Comparison of ENCODE assay signal across 8 cellular contexts in the genomic region with DNA sequence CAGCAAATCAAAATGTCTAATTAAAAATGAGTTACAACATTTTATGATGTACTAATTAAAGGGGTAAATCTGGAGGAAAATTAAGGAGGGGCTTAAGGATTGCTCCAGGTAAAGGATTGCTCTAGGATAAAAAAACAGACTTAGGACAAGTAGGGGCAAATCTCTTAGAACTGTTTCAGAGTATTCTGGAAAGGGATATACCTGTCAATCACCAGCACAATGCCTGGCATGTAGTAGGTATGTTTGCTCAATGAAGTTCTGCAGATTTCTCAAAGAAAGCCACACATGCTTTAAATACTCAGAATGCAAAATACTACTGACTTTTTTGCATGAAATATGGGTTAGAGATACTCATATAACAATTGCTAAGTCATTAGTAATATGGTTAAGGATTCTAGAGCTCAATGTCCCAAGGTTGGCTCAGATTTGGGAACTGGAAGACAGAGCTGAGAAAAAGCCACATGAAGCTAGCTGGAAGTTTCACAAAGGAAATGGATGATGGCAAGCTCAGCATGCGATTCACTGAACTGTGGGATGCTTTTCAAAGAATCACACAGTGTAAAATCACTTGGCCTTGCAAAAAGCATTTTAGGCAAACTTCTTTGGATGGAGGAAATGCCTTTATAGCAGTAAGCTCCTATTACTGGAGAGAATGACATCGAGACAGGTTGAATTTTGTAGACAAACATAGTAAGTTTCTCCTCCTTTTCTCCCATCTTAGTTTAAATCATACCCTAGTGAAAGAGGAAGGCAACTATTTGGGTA.
DNase-seq lines count a peak whose midpoint lies in the region; ATAC-seq and TF ChIP-seq lines count a peak whose summit lies in the region.

No MANE protein-coding gene starts in this region.

- H3K9me3 ChIP-seq in suprapubic skin = no peaks in the 10 kb centered on the region

- H3K4me3 ChIP-seq in KMS-11 (IDR thresholded peaks at IDR 0.05; ENCODE audit: insufficient read depth, low read depth, low read length) (no peak overlapping the region), suprapubic skin (no peak overlapping the region)

- H3K27me3 Mint-ChIP-seq in memory B cell = no peaks in the 10 kb centered on the region

- TF ChIP-seq CTCF in KMS-11 (conservative IDR thresholded peaks at IDR 0.05; ENCODE audit: low read depth, low read length) (no peak), suprapubic skin (IDR thresholded peaks at IDR 0.05) (no peak)

- H3K27me3 ChIP-seq in KMS-11 (ENCODE audit: insufficient read depth, low read depth) = no peaks in the 10 kb centered on the region
- H3K27me3 ChIP-seq in suprapubic skin = no peaks in the 10 kb centered on the region

- peaks cover 41% of the 10 kb centered on the region for H3K4me1 Mint-ChIP-seq in memory B cell

- H3K27ac ChIP-seq in KMS-11 = peak overlapping the region; percentile 45; the same call in 1 of the 2 replicates
- H3K27ac ChIP-seq in suprapubic skin = no peak overlapping the region

- no peaks in the 10 kb centered on the region for H4K20me1 ChIP-seq in KMS-11 (ENCODE audit: insufficient read depth)

- H3K4me3 Mint-ChIP-seq in memory B cell = peak overlapping the region; percentile 85

- DNase-seq in memory B cell (ENCODE audit: low spot score in 2 of 2) (no peak), NCI-H1048 (lab: John Stamatoyannopoulos, UW) (no peak), NCI-H146 treated with DMSO at 0.1 percent for 48 hours (lab: John Stamatoyannopoulos, UW; ENCODE audit: unreplicated experiment) (no peak), suprapubic skin (ENCODE audit: low spot score in 2 of 2) (no peak), DMS153 (lab: John Stamatoyannopoulos, UW) (no peak)

- no peaks in the 10 kb centered on the region for H3K9me3 Mint-ChIP-seq in memory B cell

- H3K27ac Mint-ChIP-seq in memory B cell = peak overlapping the region; percentile 93

- peaks cover 2% of the 10 kb centered on the region; the same call in 1 of the 2 replicates for H3K79me2 ChIP-seq in KMS-11 (ENCODE audit: insufficient read depth, low read depth)

- H3K36me3 ChIP-seq in KMS-11 (ENCODE audit: insufficient read depth) (no peaks in the 10 kb centered on the region), suprapubic skin (no peaks in the 10 kb centered on the region)

- peak overlapping the region; percentile 7; the same call in 1 of the 2 replicates for H3K9ac ChIP-seq in KMS-11

- ATAC-seq in GM18511 (IDR thresholded peaks at IDR 0.05; ENCODE audit: unreplicated experiment) = peak; percentile 44
- peak; percentile 46 for ATAC-seq in GM21737 (IDR thresholded peaks at IDR 0.05; ENCODE audit: unreplicated experiment)
- ATAC-seq in memory B cell (ENCODE audit: low read depth) = peak; percentile 35

- WGBS in suprapubic skin = 79% methylated on average over 2 of the region's 2 CpGs

- H2AFZ ChIP-seq in KMS-11 (ENCODE audit: low read depth) = no peak overlapping the region

- peak overlapping the region; percentile 53 for H3K4me2 ChIP-seq in KMS-11

- peaks cover 86% of the 10 kb centered on the region for H3K4me1 ChIP-seq in KMS-11 (ENCODE audit: low read depth, poor library complexity, severe bottlenecking)
- peaks cover 18% of the 10 kb centered on the region for H3K4me1 ChIP-seq in suprapubic skin

- H3K36me3 Mint-ChIP-seq in memory B cell = no peaks in the 10 kb centered on the region

- TF ChIP-seq EP300 in suprapubic skin (IDR thresholded peaks at IDR 0.05) = no peak

- TF ChIP-seq POLR2A in suprapubic skin (IDR thresholded peaks at IDR 0.05) = no peak
